In genomic region chr1:29514361-29515187, GRCh38 we compare ENCODE assay signal across 14 cellular contexts.
DNase-seq lines count a peak whose midpoint lies in the region; TF ChIP-seq lines count a peak whose summit lies in the region.
"Had no signal": no experiment of that assay in that cellular context is flagged by ENCODE, and none has a peak within 500 bp of the region (broad histone marks: within the 10 kb centered on the region; RNA-seq: fewer than 3 reads in every experiment).

No MANE protein-coding gene starts in this region.

- no peaks in the 10 kb centered on the region for H3K9me2 ChIP-seq in SK-N-SH

- no peaks in the 10 kb centered on the region for H4K20me1 ChIP-seq in SK-N-SH (ENCODE audit: insufficient read depth)

- POLR2A ChIA-PET in SK-N-SH (lab: Yijun Ruan, JAX) = interaction anchor here (1.0 kb wide), 1 partner anchor 41 kb away, joined by 3 read pairs; no protein-coding TSS in a partner anchor

- TF ChIP-seq EP300 in SK-N-SH (IDR thresholded peaks at IDR 0.05; ENCODE audit: borderline replicate concordance in 1 of 2, low read depth in 1 of 2, low read length in 1 of 2) = peak in 1 of 2 experiments; percentile 77; a peak in 2 of 4 replicates
- TF ChIP-seq EP300 in sigmoid colon (IDR thresholded peaks at IDR 0.05) = no peak

- H3K27ac ChIP-seq in SK-N-SH (ENCODE audit: low read depth in 2 of 2, low read length in 1 of 2) (peak overlapping the region in 1 of 2 experiments; percentile 86; a peak in 2 of 4 replicates), sigmoid colon (no peak overlapping the region)
- H3K27ac ChIP-seq: SJCRH30 had no signal

- H3K27me3 ChIP-seq in SK-N-SH (ENCODE audit: insufficient read depth) (no peaks in the 10 kb centered on the region), sigmoid colon (peaks cover 0 to 9% (median 0%) of the 10 kb centered on the region in 3 donors)
- H3K27me3 ChIP-seq: SJCRH30 had no signal

- H3K4me3 ChIP-seq in SK-N-SH (ENCODE audit: low read depth in 2 of 2, low read length in 1 of 2) (no peak overlapping the region), sigmoid colon (no peak overlapping the region)
- H3K4me3 ChIP-seq: GM23338, SJCRH30 had no signal

- no peaks in the 10 kb centered on the region for H3K79me2 ChIP-seq in SK-N-SH (ENCODE audit: insufficient read depth)

- TF ChIP-seq CTCF in SK-N-SH (IDR thresholded peaks at IDR 0.05) (no peak), sigmoid colon (IDR thresholded peaks at IDR 0.05) (no peak)

- intact Hi-C loops in sigmoid colon (cut with DNase I) = no loop called here

- H3F3A ChIP-seq in SK-N-SH (replicated peaks; ENCODE audit: insufficient read depth) = no peaks in the 10 kb centered on the region

- H3K9me3 ChIP-seq in SK-N-SH (no peaks in the 10 kb centered on the region), sigmoid colon (peaks cover 0 to 2% (median 0%) of the 10 kb centered on the region in 4 donors)
- H3K9me3 ChIP-seq: SJCRH30 had no signal

- no peak overlapping the region for H3K9ac ChIP-seq in SK-N-SH

- 27% methylated on average over 14 of the region's 18 CpGs for WGBS in SK-N-SH (ENCODE audit: low lambda C conversion rate)
- WGBS in sigmoid colon, 2 donors = 76 to 81% methylated on average over 18 of the region's 18 CpGs

- TF ChIP-seq POLR2A in sigmoid colon (IDR thresholded peaks at IDR 0.05) = no peak

- H3K4me1 ChIP-seq in SK-N-SH (ENCODE audit: control insufficient read depth in 1 of 2, insufficient read depth in 2 of 2, low read depth in 1 of 2, low read length in 1 of 2) = peaks cover 0 to 22% of the 10 kb centered on the region in 2 experiments; a peak in 2 of 4 replicates
- no peaks in the 10 kb centered on the region for H3K4me1 ChIP-seq in sigmoid colon
- H3K4me1 ChIP-seq: SJCRH30 had no signal

- DNase-seq in NCI-H2171 (lab: John Stamatoyannopoulos, UW) (peak; percentile 20), SK-N-SH (peak; percentile 51), islet precursor cell (peak; percentile 30), sigmoid colon (peak; percentile 41), NCI-H446 treated with DMSO at 0.1 percent for 48 hours (lab: John Stamatoyannopoulos, UW) (no peak), NCI-H510A (lab: John Stamatoyannopoulos, UW) (no peak), T-helper 2 cell (no peak), HUDEP-2 (lab: John Stamatoyannopoulos, UW; ENCODE audit: unreplicated experiment in 76 of 76) (no peak)
- DNase-seq: CD4-positive, alpha-beta memory T cell; KG1; OCI-M1; RPMI8226; SJCRH30 had no signal

- H3K4me2 ChIP-seq in SK-N-SH = no peak overlapping the region
- H3K4me2 ChIP-seq: GM23338 had no signal

- H2AFZ ChIP-seq in SK-N-SH (ENCODE audit: low read depth) = no peak overlapping the region
- H2AFZ ChIP-seq: GM23338 had no signal

- peak; percentile 9; the same call in 1 of the 2 replicates for TF ChIP-seq RAD21 in SK-N-SH (IDR thresholded peaks at IDR 0.05; ENCODE audit: low read length)

- H3K36me3 ChIP-seq in SK-N-SH (replicated peaks in 1 of 2; ENCODE audit: control insufficient read depth in 1 of 2, insufficient read depth in 2 of 2, low read length in 1 of 2) (no peaks in the 10 kb centered on the region), sigmoid colon (no peaks in the 10 kb centered on the region)
- H3K36me3 ChIP-seq: SJCRH30 had no signal

- CTCF ChIA-PET in SK-N-SH (lab: Yijun Ruan, JAX) = interaction anchor here (1.0 to 1.9 kb wide), 7 partner anchors 15 to 571 kb away, joined by 3 to 10 read pairs (median 5); no protein-coding TSS in a partner anchor

TF ChIP-seq in SK-N-SH, 30 proteins besides CTCF, POLR2A, EP300 and RAD21:
- no peak for TF ChIP-seq USF1 (IDR thresholded peaks at IDR 0.05; ENCODE audit: borderline replicate concordance, low read depth)
- TF ChIP-seq GABPA (IDR thresholded peaks at IDR 0.05; ENCODE audit: low read depth) = no peak
- no peak for TF ChIP-seq EZH2phosphoT487 (IDR thresholded peaks at IDR 0.05; ENCODE audit: borderline replicate concordance, low read depth)
- TF ChIP-seq JUND (IDR thresholded peaks at IDR 0.05) = no peak
- TF ChIP-seq REST (IDR thresholded peaks at IDR 0.05; ENCODE audit: low read depth, low read length) = no peak
- TF ChIP-seq FOXJ3 (CRISPR knock-in tag; IDR thresholded peaks at IDR 0.05) = no peak
- no peak; the same call in 1 of the 2 replicates for TF ChIP-seq RCOR1 (IDR thresholded peaks at IDR 0.05; ENCODE audit: low read length)
- TF ChIP-seq TCF12 (IDR thresholded peaks at IDR 0.05) = no peak
- TF ChIP-seq FOSL2 (IDR thresholded peaks at IDR 0.05; ENCODE audit: borderline replicate concordance, low read depth) = no peak
- TF ChIP-seq RXRA (IDR thresholded peaks at IDR 0.05; ENCODE audit: borderline replicate concordance, low read depth) = no peak
- TF ChIP-seq TAF1 (IDR thresholded peaks at IDR 0.05; ENCODE audit: borderline replicate concordance, low read depth, low read length) = no peak
- no peak for TF ChIP-seq NRF1 (IDR thresholded peaks at IDR 0.05; ENCODE audit: low read depth, low read length)
TF ChIP-seq in SK-N-SH: peak in this region for 0.

Comparison
In these comparisons a context has a peak if more than half of its experiments do, and no peak if none do; other contexts are left out.
1. DNase-seq: peak in NCI-H2171 (single experiment), SK-N-SH (single experiment), islet precursor cell (single experiment) and sigmoid colon (single experiment); none in NCI-H446 treated with DMSO at 0.1 percent for 48 hours (single experiment), NCI-H510A (single experiment), T-helper 2 cell (0 of 5) and HUDEP-2 (0 of 76).